8 cellular contexts compared by ENCODE assay signal in genomic region chr14:102304611-102305506, GRCh38. TPM values are rescaled to one million over a fixed set of nuclear protein-coding genes. Genes with fewer than 3 reads are reported as not detected.
DNase-seq lines count a peak whose midpoint lies in the region; ATAC-seq, FAIRE-seq and TF ChIP-seq lines count a peak whose summit lies in the region.

TSS of gene MOK (minus strand) at chr14:102305164. CDS start at chr14:102304968, 196 bp downstream.

- H3K27ac ChIP-seq in small intestine (ENCODE audit: low read depth in 1 of 2, low read length in 1 of 2): peak within 1 kb of the TSS in 1 of 2 donors; percentile 53

- peak within 1 kb of the TSS; percentile 95 for H3K4me3 Mint-ChIP-seq in WTC11

- H3K36me3 Mint-ChIP-seq in WTC11: no peaks in the 10 kb centered on the region

- TF ChIP-seq CTCF in AG04449 (IDR thresholded peaks at IDR 0.05; ENCODE audit: insufficient read depth, low read length, missing control alignments) (no peak), WTC11 (IDR thresholded peaks at IDR 0.05) (no peak), bronchial epithelial cell (IDR thresholded peaks at IDR 0.05; ENCODE audit: insufficient read depth, low read length, severe bottlenecking) (no peak)

- FAIRE-seq in bronchial epithelial cell (lab: Jason Lieb, UNC) (no peak), small intestine (lab: Jason Lieb, UNC) (no peak)

- H3K27me3 ChIP-seq in bronchial epithelial cell (ENCODE audit: control insufficient read depth, insufficient read depth, low read length) (no peaks in the 10 kb centered on the region), small intestine (ENCODE audit: control insufficient read depth in 2 of 2, insufficient read depth in 2 of 2, low read length in 2 of 2) (no peaks in the 10 kb centered on the region)

- ATAC-seq in GM18909 (IDR thresholded peaks at IDR 0.05; ENCODE audit: poor library complexity, unreplicated experiment): peak; percentile 96
- ATAC-seq in HG03175 (IDR thresholded peaks at IDR 0.05; ENCODE audit: unreplicated experiment): peak; percentile 94
- ATAC-seq in WTC11: peak; percentile 94

- H3K9me3 Mint-ChIP-seq in WTC11: no peaks in the 10 kb centered on the region

- 0 to 1% (median 1%) methylated on average over 52 to 53 of the region's 53 CpGs for WGBS in small intestine, 3 donors

- H3K4me3 ChIP-seq in AG04449 (ENCODE audit: low read depth, low read length) (peak within 1 kb of the TSS; percentile 84), bronchial epithelial cell (ENCODE audit: low read depth, low read length) (peak within 1 kb of the TSS; percentile 52), small intestine (ENCODE audit: low read depth in 1 of 2, low read length in 2 of 2) (peak within 1 kb of the TSS; percentile 66 to 75)

- POLR2A ChIA-PET in AG04449 (lab: Yijun Ruan, JAX) (interaction anchor here (0.7 kb wide), 2 partner anchors 9 to 24 kb away, joined by 3 to 5 read pairs; no protein-coding TSS in a partner anchor), WTC11 (lab: Charles Lee) (interaction anchor here (0.6 kb wide), 1 partner anchor 56 kb away, joined by 4 read pairs; no protein-coding TSS in a partner anchor)

- H3K4me1 Mint-ChIP-seq in WTC11: peaks cover 3% of the 10 kb centered on the region; the same call in 1 of the 2 replicates

- CTCF ChIA-PET in AG04449 (lab: Yijun Ruan, JAX): interaction anchor here (0.6 to 3.7 kb wide), 8 partner anchors 10 to 206 kb away, joined by 3 to 34 read pairs (median 4); no protein-coding TSS in a partner anchor
- CTCF ChIA-PET in WTC11 (lab: Charles Lee): interaction anchor here (0.7 to 3.0 kb wide), 6 partner anchors 10 to 217 kb away, joined by 3 to 25 read pairs (median 4); no protein-coding TSS in a partner anchor

- H3K36me3 ChIP-seq in bronchial epithelial cell (ENCODE audit: control insufficient read depth, insufficient read depth, low read length): no peaks in the 10 kb centered on the region
- no peaks in the 10 kb centered on the region for H3K36me3 ChIP-seq in small intestine (ENCODE audit: control insufficient read depth in 2 of 2, insufficient read depth in 2 of 2, low read length in 2 of 2)

- H3K27me3 Mint-ChIP-seq in WTC11 (ENCODE audit: low read depth): peaks cover 4% of the 10 kb centered on the region

- no peaks in the 10 kb centered on the region for H3K9me3 ChIP-seq in small intestine (ENCODE audit: control insufficient read depth, low read depth)

- H3K27ac Mint-ChIP-seq in WTC11: peak within 1 kb of the TSS; percentile 58

- DNase-seq in AG04449 (ENCODE audit: low read depth, low spot score) (peak; percentile 70), NCI-H2227 treated with DMSO at 0.1 percent for 48 hours (lab: John Stamatoyannopoulos, UW) (peak; percentile 98), WTC11 (ENCODE audit: low spot score) (peak; percentile 99), bronchial epithelial cell (ENCODE audit: low read depth) (peak; percentile 94), iPS-NIHi7 (ENCODE audit: extremely low spot score) (peak; percentile 98), small intestine (peak; percentile 99)

- no peaks in the 10 kb centered on the region for H3K4me1 ChIP-seq in small intestine (ENCODE audit: control insufficient read depth in 2 of 2, insufficient read depth in 1 of 2, low read depth in 1 of 2, low read length in 1 of 2)

TF ChIP-seq in WTC11, 78 proteins besides CTCF, POLR2A, EP300 and RAD21:
- TF ChIP-seq FOXK1 (CRISPR knock-in tag; IDR thresholded peaks at IDR 0.05) (peak; percentile 93), ARID4B (CRISPR knock-in tag; IDR thresholded peaks at IDR 0.05; ENCODE audit: borderline replicate concordance) (peak; percentile 72; the same call in 1 of the 2 replicates), CBFB (CRISPR knock-in tag; IDR thresholded peaks at IDR 0.05; ENCODE audit: low read depth) (no peak), ETV6 (CRISPR knock-in tag; IDR thresholded peaks at IDR 0.05) (peak; percentile 12; the same call in 1 of the 2 replicates), SP1 (CRISPR knock-in tag; conservative IDR thresholded peaks at IDR 0.05) (peak; percentile 85)

RNA-seq across cellular contexts. Expression of gene MOK, which starts in this region (rescaled TPM):
- total RNA-seq in WTC11 (2021) (2.0 to 2.7 TPM (median 2.6 TPM) in 3 replicates), bronchial epithelial cell (3.2 and 4.0 TPM in 2 replicates)
- polyA plus RNA-seq in small intestine: 1 to 10 TPM; 2.9 to 6.4 (median 3.0) TPM
